9 cellular contexts compared by ENCODE assay signal in genomic region chr14:37709419-37710195, GRCh38.
DNase-seq lines count a peak whose midpoint lies in the region; ATAC-seq, FAIRE-seq and TF ChIP-seq lines count a peak whose summit lies in the region.
"Had no signal": no experiment of that assay in that cellular context is flagged by ENCODE, and none has a peak within 500 bp of the region (broad histone marks: within the 10 kb centered on the region; RNA-seq: fewer than 3 reads in every experiment).

No MANE protein-coding gene starts in this region.

- TF ChIP-seq CTCF in choroid plexus epithelial cell (conservative IDR thresholded peaks at IDR 0.05; ENCODE audit: low read depth, low read length) (peak; percentile 64), nephron progenitor cell (IDR thresholded peaks at IDR 0.05) (peak; percentile 41)

- ATAC-seq in GM19455 (IDR thresholded peaks at IDR 0.05; ENCODE audit: unreplicated experiment), result no peak
- ATAC-seq: stimulated activated naive CD8-positive, alpha-beta T cell treated with anti-CD3 and anti-CD28 coated beads, Interleukin-15, Interleukin-2, amounts not matched to agents 100 U/mL and 50 U/mL, for 24 hours had no signal

- peak; percentile 14 for DNase-seq in NCI-H146 treated with DMSO at 0.1 percent for 48 hours (lab: John Stamatoyannopoulos, UW; ENCODE audit: unreplicated experiment)
- DNase-seq in choroid plexus epithelial cell (ENCODE audit: low read depth), result peak; percentile 69
- DNase-seq in nephron progenitor cell, result no peak
- DNase-seq in T-helper 1 cell, result no peak
- no peak for DNase-seq in SHP77 treated with DMSO at 0.1 percent for 48 hours (lab: John Stamatoyannopoulos, UW)
- DNase-seq: activated B cell treated with CpG ODN at 0.5 μM for 24 hours; stimulated activated naive CD8-positive, alpha-beta T cell treated with anti-CD3 and anti-CD28 coated beads, Interleukin-15, Interleukin-2, amounts not matched to agents 100 U/mL and 50 U/mL, for 24 hours had no signal

- FAIRE-seq in G401.6 (lab: Jason Lieb, UNC), result peak; percentile 82

- H3K4me3 Mint-ChIP-seq in nephron progenitor cell, result no peak overlapping the region
- H3K4me3 Mint-ChIP-seq: activated B cell treated with CpG ODN at 0.5 μM for 24 hours had no signal

- H3K4me3 ChIP-seq in choroid plexus epithelial cell (ENCODE audit: low read depth, low read length), result no peak overlapping the region

- no peaks in the 10 kb centered on the region for H3K4me1 Mint-ChIP-seq in nephron progenitor cell
- H3K4me1 Mint-ChIP-seq: activated B cell treated with CpG ODN at 0.5 μM for 24 hours had no signal

- no peaks in the 10 kb centered on the region for H3K9me3 Mint-ChIP-seq in nephron progenitor cell
- H3K9me3 Mint-ChIP-seq: activated B cell treated with CpG ODN at 0.5 μM for 24 hours had no signal

- H3K27ac Mint-ChIP-seq in nephron progenitor cell, result no peak overlapping the region
- H3K27ac Mint-ChIP-seq: activated B cell treated with CpG ODN at 0.5 μM for 24 hours had no signal

- no peaks in the 10 kb centered on the region for H3K27me3 Mint-ChIP-seq in nephron progenitor cell (ENCODE audit: low read depth, poor library complexity)
- H3K27me3 Mint-ChIP-seq: activated B cell treated with CpG ODN at 0.5 μM for 24 hours had no signal

- no peaks in the 10 kb centered on the region for H3K36me3 Mint-ChIP-seq in nephron progenitor cell (ENCODE audit: low read depth)

Comparison
In these comparisons a context has a peak if more than half of its experiments do, and no peak if none do; other contexts are left out.
1. DNase-seq: peak in NCI-H146 treated with DMSO at 0.1 percent for 48 hours (single experiment) and choroid plexus epithelial cell (single experiment); none in nephron progenitor cell (single experiment), T-helper 1 cell (0 of 5) and SHP77 treated with DMSO at 0.1 percent for 48 hours (single experiment).